ENCODE assay signal across 1 cellular context in the genomic region with DNA sequence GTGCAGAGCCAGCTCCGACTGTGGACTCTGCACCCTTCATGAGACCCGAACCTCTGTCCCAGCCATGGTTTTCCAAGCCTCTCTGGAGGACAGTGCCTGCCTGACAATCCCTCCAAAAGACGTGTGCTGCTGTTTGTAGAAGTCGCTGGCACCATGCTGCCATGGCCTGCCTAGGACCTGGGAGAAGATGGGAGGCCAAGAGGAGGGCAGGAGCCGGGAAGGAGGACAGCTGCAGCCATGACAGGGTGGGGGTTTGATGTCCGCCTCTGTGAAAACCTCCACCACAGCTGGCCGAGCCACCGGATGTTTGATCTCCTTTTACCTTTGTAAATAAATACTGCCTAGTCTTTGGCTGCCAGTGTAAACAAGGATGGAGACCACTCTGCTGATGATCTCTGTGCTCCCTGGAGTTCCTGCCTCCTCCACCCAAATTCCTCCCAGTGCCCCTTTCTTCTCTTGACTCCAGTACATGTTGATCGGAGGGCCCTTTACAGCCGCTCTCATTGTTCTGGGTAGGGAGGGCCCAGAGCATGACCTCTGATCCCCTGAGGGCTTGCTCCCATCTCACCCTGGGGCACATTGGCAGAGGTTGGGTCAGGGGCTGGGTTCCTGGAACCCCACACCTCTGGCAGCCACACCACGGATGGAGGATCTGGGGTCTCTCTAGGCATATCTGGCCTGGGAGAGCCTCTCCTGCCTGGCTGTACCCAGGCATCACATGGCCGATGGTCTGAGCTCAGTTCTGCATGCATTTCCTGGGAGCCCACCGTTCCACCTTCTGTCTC.
TF ChIP-seq lines count a peak whose summit lies in the region.

No MANE protein-coding gene starts in this region.

TF ChIP-seq in HepG2, 621 proteins besides CTCF, POLR2A, EP300 and RAD21 (continued from another document and continues in another):
- TF ChIP-seq, protein P1, sequence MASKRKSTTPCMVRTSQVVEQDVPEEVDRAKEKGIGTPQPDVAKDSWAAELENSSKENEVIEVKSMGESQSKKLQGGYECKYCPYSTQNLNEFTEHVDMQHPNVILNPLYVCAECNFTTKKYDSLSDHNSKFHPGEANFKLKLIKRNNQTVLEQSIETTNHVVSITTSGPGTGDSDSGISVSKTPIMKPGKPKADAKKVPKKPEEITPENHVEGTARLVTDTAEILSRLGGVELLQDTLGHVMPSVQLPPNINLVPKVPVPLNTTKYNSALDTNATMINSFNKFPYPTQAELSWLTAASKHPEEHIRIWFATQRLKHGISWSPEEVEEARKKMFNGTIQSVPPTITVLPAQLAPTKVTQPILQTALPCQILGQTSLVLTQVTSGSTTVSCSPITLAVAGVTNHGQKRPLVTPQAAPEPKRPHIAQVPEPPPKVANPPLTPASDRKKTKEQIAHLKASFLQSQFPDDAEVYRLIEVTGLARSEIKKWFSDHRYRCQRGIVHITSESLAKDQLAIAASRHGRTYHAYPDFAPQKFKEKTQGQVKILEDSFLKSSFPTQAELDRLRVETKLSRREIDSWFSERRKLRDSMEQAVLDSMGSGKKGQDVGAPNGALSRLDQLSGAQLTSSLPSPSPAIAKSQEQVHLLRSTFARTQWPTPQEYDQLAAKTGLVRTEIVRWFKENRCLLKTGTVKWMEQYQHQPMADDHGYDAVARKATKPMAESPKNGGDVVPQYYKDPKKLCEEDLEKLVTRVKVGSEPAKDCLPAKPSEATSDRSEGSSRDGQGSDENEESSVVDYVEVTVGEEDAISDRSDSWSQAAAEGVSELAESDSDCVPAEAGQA (IDR thresholded peaks at IDR 0.05; ENCODE audit: low read depth) = 0 out of 2 replicates have a peak, but pooled peaks have one; percentile 33
- TF ChIP-seq, protein P1 (CRISPR knock-in tag; IDR thresholded peaks at IDR 0.05; ENCODE audit: borderline replicate concordance) = no peak
- no peak for TF ChIP-seq SETDB1 (CRISPR knock-in tag; IDR thresholded peaks at IDR 0.05; ENCODE audit: borderline replicate concordance)
- TF ChIP-seq, protein P2, sequence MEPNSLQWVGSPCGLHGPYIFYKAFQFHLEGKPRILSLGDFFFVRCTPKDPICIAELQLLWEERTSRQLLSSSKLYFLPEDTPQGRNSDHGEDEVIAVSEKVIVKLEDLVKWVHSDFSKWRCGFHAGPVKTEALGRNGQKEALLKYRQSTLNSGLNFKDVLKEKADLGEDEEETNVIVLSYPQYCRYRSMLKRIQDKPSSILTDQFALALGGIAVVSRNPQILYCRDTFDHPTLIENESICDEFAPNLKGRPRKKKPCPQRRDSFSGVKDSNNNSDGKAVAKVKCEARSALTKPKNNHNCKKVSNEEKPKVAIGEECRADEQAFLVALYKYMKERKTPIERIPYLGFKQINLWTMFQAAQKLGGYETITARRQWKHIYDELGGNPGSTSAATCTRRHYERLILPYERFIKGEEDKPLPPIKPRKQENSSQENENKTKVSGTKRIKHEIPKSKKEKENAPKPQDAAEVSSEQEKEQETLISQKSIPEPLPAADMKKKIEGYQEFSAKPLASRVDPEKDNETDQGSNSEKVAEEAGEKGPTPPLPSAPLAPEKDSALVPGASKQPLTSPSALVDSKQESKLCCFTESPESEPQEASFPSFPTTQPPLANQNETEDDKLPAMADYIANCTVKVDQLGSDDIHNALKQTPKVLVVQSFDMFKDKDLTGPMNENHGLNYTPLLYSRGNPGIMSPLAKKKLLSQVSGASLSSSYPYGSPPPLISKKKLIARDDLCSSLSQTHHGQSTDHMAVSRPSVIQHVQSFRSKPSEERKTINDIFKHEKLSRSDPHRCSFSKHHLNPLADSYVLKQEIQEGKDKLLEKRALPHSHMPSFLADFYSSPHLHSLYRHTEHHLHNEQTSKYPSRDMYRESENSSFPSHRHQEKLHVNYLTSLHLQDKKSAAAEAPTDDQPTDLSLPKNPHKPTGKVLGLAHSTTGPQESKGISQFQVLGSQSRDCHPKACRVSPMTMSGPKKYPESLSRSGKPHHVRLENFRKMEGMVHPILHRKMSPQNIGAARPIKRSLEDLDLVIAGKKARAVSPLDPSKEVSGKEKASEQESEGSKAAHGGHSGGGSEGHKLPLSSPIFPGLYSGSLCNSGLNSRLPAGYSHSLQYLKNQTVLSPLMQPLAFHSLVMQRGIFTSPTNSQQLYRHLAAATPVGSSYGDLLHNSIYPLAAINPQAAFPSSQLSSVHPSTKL (CRISPR knock-in tag; IDR thresholded peaks at IDR 0.05) = peak; percentile 72
- TF ChIP-seq, protein P3, sequence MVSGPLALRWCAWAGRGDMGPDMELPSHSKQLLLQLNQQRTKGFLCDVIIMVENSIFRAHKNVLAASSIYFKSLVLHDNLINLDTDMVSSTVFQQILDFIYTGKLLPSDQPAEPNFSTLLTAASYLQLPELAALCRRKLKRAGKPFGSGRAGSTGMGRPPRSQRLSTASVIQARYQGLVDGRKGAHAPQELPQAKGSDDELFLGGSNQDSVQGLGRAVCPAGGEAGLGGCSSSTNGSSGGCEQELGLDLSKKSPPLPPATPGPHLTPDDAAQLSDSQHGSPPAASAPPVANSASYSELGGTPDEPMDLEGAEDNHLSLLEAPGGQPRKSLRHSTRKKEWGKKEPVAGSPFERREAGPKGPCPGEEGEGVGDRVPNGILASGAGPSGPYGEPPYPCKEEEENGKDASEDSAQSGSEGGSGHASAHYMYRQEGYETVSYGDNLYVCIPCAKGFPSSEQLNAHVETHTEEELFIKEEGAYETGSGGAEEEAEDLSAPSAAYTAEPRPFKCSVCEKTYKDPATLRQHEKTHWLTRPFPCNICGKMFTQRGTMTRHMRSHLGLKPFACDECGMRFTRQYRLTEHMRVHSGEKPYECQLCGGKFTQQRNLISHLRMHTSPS (CRISPR knock-in tag; IDR thresholded peaks at IDR 0.05; ENCODE audit: low read depth) = peak; percentile 63; the same call in 1 of the 2 replicates
- TF ChIP-seq ZNF644 (CRISPR knock-in tag; IDR thresholded peaks at IDR 0.05; ENCODE audit: low read depth) = peak; percentile 36; the same call in 1 of the 2 replicates
- TF ChIP-seq NFKBIZ (CRISPR knock-in tag; IDR thresholded peaks at IDR 0.05) = no peak
- TF ChIP-seq TRIM24 (CRISPR knock-in tag; IDR thresholded peaks at IDR 0.05) = no peak
- TF ChIP-seq HDAC2 (CRISPR knock-in tag; IDR thresholded peaks at IDR 0.05) = peak; percentile 83
- TF ChIP-seq, protein P4, sequence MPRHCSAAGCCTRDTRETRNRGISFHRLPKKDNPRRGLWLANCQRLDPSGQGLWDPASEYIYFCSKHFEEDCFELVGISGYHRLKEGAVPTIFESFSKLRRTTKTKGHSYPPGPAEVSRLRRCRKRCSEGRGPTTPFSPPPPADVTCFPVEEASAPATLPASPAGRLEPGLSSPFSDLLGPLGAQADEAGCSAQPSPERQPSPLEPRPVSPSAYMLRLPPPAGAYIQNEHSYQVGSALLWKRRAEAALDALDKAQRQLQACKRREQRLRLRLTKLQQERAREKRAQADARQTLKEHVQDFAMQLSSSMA (CRISPR knock-in tag; IDR thresholded peaks at IDR 0.05) = peak; percentile 61; the same call in 1 of the 2 replicates
- 0 out of 2 replicates have a peak, but pooled peaks have one; percentile 54 for TF ChIP-seq HMG20A (CRISPR knock-in tag; IDR thresholded peaks at IDR 0.05; ENCODE audit: borderline replicate concordance)
- peak; percentile 65; the same call in 1 of the 2 replicates for TF ChIP-seq ZNF572 (CRISPR knock-in tag; IDR thresholded peaks at IDR 0.05)
- TF ChIP-seq, protein P5, sequence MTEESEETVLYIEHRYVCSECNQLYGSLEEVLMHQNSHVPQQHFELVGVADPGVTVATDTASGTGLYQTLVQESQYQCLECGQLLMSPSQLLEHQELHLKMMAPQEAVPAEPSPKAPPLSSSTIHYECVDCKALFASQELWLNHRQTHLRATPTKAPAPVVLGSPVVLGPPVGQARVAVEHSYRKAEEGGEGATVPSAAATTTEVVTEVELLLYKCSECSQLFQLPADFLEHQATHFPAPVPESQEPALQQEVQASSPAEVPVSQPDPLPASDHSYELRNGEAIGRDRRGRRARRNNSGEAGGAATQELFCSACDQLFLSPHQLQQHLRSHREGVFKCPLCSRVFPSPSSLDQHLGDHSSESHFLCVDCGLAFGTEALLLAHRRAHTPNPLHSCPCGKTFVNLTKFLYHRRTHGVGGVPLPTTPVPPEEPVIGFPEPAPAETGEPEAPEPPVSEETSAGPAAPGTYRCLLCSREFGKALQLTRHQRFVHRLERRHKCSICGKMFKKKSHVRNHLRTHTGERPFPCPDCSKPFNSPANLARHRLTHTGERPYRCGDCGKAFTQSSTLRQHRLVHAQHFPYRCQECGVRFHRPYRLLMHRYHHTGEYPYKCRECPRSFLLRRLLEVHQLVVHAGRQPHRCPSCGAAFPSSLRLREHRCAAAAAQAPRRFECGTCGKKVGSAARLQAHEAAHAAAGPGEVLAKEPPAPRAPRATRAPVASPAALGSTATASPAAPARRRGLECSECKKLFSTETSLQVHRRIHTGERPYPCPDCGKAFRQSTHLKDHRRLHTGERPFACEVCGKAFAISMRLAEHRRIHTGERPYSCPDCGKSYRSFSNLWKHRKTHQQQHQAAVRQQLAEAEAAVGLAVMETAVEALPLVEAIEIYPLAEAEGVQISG (CRISPR knock-in tag; IDR thresholded peaks at IDR 0.05) = peak; percentile 54; the same call in 1 of the 2 replicates
- TF ChIP-seq, protein P6, sequence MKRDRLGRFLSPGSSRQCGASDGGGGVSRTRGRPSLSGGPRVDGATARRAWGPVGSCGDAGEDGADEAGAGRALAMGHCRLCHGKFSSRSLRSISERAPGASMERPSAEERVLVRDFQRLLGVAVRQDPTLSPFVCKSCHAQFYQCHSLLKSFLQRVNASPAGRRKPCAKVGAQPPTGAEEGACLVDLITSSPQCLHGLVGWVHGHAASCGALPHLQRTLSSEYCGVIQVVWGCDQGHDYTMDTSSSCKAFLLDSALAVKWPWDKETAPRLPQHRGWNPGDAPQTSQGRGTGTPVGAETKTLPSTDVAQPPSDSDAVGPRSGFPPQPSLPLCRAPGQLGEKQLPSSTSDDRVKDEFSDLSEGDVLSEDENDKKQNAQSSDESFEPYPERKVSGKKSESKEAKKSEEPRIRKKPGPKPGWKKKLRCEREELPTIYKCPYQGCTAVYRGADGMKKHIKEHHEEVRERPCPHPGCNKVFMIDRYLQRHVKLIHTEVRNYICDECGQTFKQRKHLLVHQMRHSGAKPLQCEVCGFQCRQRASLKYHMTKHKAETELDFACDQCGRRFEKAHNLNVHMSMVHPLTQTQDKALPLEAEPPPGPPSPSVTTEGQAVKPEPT (CRISPR knock-in tag; IDR thresholded peaks at IDR 0.05; ENCODE audit: low read depth) = no peak
- TF ChIP-seq KLF16 (CRISPR knock-in tag; IDR thresholded peaks at IDR 0.05) = 0 out of 4 replicates have a peak, but pooled peaks of 1 of the 2 experiments have one; percentile 22
- TF ChIP-seq, protein P7, sequence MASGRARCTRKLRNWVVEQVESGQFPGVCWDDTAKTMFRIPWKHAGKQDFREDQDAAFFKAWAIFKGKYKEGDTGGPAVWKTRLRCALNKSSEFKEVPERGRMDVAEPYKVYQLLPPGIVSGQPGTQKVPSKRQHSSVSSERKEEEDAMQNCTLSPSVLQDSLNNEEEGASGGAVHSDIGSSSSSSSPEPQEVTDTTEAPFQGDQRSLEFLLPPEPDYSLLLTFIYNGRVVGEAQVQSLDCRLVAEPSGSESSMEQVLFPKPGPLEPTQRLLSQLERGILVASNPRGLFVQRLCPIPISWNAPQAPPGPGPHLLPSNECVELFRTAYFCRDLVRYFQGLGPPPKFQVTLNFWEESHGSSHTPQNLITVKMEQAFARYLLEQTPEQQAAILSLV (CRISPR knock-in tag; IDR thresholded peaks at IDR 0.05; ENCODE audit: borderline replicate concordance) = 0 out of 2 replicates have a peak, but pooled peaks have one; percentile 65
- peak; percentile 34; the same call in 1 of the 2 replicates for TF ChIP-seq ZNF430 (CRISPR knock-in tag; IDR thresholded peaks at IDR 0.05)
- TF ChIP-seq KLF6 (CRISPR knock-in tag; IDR thresholded peaks at IDR 0.05) = 0 out of 2 replicates have a peak, but pooled peaks have one; percentile 40
- TF ChIP-seq, protein P8, sequence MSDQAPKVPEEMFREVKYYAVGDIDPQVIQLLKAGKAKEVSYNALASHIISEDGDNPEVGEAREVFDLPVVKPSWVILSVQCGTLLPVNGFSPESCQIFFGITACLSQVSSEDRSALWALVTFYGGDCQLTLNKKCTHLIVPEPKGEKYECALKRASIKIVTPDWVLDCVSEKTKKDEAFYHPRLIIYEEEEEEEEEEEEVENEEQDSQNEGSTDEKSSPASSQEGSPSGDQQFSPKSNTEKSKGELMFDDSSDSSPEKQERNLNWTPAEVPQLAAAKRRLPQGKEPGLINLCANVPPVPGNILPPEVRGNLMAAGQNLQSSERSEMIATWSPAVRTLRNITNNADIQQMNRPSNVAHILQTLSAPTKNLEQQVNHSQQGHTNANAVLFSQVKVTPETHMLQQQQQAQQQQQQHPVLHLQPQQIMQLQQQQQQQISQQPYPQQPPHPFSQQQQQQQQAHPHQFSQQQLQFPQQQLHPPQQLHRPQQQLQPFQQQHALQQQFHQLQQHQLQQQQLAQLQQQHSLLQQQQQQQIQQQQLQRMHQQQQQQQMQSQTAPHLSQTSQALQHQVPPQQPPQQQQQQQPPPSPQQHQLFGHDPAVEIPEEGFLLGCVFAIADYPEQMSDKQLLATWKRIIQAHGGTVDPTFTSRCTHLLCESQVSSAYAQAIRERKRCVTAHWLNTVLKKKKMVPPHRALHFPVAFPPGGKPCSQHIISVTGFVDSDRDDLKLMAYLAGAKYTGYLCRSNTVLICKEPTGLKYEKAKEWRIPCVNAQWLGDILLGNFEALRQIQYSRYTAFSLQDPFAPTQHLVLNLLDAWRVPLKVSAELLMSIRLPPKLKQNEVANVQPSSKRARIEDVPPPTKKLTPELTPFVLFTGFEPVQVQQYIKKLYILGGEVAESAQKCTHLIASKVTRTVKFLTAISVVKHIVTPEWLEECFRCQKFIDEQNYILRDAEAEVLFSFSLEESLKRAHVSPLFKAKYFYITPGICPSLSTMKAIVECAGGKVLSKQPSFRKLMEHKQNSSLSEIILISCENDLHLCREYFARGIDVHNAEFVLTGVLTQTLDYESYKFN (CRISPR knock-in tag; conservative IDR thresholded peaks at IDR 0.05) = peak; percentile 95
- TF ChIP-seq XRCC5 (optimal IDR thresholded peaks at IDR 0.05; ENCODE audit: low read length) = no peak
- peak; percentile 71 for TF ChIP-seq ELF3 (CRISPR knock-in tag; IDR thresholded peaks at IDR 0.05)
- 0 out of 2 replicates have a peak, but pooled peaks have one; percentile 33 for TF ChIP-seq ZNF232 (CRISPR knock-in tag; IDR thresholded peaks at IDR 0.05; ENCODE audit: borderline replicate concordance)
- TF ChIP-seq ZNF432 (CRISPR knock-in tag; IDR thresholded peaks at IDR 0.05; ENCODE audit: borderline replicate concordance) = no peak
- TF ChIP-seq FIP1L1 (IDR thresholded peaks at IDR 0.05; ENCODE audit: borderline replicate concordance, insufficient read depth, low read depth, low read length) = no peak
- TF ChIP-seq DR1 (CRISPR knock-in tag; IDR thresholded peaks at IDR 0.05) = no peak
- peak; percentile 63; the same call in 1 of the 2 replicates for TF ChIP-seq NCOA2 (CRISPR knock-in tag; IDR thresholded peaks at IDR 0.05)
